Comparison of ENCODE assay signal across 22 cellular contexts in the genomic region with DNA sequence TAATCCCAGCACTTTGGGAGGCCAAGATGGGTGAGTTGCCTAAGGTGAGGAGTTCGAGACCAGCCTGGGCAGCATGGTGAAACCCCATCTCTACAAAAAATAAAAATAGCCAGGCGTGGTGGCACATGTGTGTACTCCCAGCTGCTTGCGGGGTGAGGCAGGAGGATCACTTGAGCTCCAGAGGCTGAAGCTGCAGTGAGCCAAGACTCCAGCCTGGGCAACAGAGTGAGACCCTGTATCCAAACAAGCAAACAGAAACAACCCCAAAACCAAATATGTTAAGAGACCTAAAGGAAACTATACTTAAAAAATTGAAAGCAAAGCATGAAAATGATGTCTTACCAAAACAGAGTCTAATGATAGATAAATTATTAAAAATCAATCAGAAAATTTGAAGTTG. TPM values are rescaled to one million over a fixed set of nuclear protein-coding genes. Genes with fewer than 3 reads are reported as not detected.
DNase-seq lines count a peak whose midpoint lies in the region; ATAC-seq and TF ChIP-seq lines count a peak whose summit lies in the region.
"Had no signal": no experiment of that assay in that cellular context is flagged by ENCODE, and none has a peak within 500 bp of the region (broad histone marks: within the 10 kb centered on the region; RNA-seq: fewer than 3 reads in every experiment).

No MANE protein-coding gene starts in this region.

- H3K79me2 ChIP-seq in OCI-LY1 (ENCODE audit: insufficient read depth, low read length) = no peaks in the 10 kb centered on the region

- WGBS in spleen, 5 donors = 75 to 96% (median 83%) methylated on average over 3 of the region's 3 CpGs

- H3K36me3 Mint-ChIP-seq in activated naive CD8-positive, alpha-beta T cell treated with anti-CD3 and anti-CD28 coated beads, Interleukin-2, amount 50 U/mL, for 24 hours (ENCODE audit: low read depth) = peaks cover 67% of the 10 kb centered on the region
- H3K36me3 Mint-ChIP-seq in activated naive CD8-positive, alpha-beta T cell treated with anti-CD3 and anti-CD28 coated beads for 36 hours = peaks cover 32% of the 10 kb centered on the region
- peaks cover 10% of the 10 kb centered on the region for H3K36me3 Mint-ChIP-seq in chondrocyte (ENCODE audit: low read depth)

- H3K4me3 ChIP-seq in OCI-LY1 (ENCODE audit: low read depth, low read length, poor library complexity, severe bottlenecking) = no peak overlapping the region
- H3K4me3 ChIP-seq in spleen = no peak overlapping the region
- H3K4me3 ChIP-seq: PC-9 had no signal

- no peaks in the 10 kb centered on the region for H3K9me3 Mint-ChIP-seq in activated naive CD8-positive, alpha-beta T cell treated with anti-CD3 and anti-CD28 coated beads, Interleukin-2, amount 50 U/mL, for 24 hours
- H3K9me3 Mint-ChIP-seq in activated naive CD8-positive, alpha-beta T cell treated with anti-CD3 and anti-CD28 coated beads for 36 hours = no peaks in the 10 kb centered on the region
- H3K9me3 Mint-ChIP-seq in chondrocyte (ENCODE audit: low read depth) = no peaks in the 10 kb centered on the region
- H3K9me3 Mint-ChIP-seq: CD4-positive, alpha-beta T cell had no signal

- TF ChIP-seq CTCF in OCI-LY1 (IDR thresholded peaks at IDR 0.05; ENCODE audit: low read length) = no peak
- TF ChIP-seq CTCF in chondrocyte (IDR thresholded peaks at IDR 0.05) = no peak
- no peak for TF ChIP-seq CTCF in spleen (IDR thresholded peaks at IDR 0.05 in 8 of 11, conservative IDR thresholded peaks at IDR 0.05 in 3 of 11)

- intact Hi-C loops in spleen (cut with DNase I; ENCODE audit: low total_unique reads) = no loop called here

- H4K20me1 ChIP-seq in OCI-LY1 (ENCODE audit: insufficient read depth, low read length) = no peaks in the 10 kb centered on the region

- H3K27me3 Mint-ChIP-seq in activated naive CD8-positive, alpha-beta T cell treated with anti-CD3 and anti-CD28 coated beads, Interleukin-2, amount 50 U/mL, for 24 hours = no peaks in the 10 kb centered on the region
- H3K27me3 Mint-ChIP-seq in activated naive CD8-positive, alpha-beta T cell treated with anti-CD3 and anti-CD28 coated beads for 36 hours = peaks cover 9% of the 10 kb centered on the region
- H3K27me3 Mint-ChIP-seq in chondrocyte (ENCODE audit: low read depth) = no peaks in the 10 kb centered on the region
- H3K27me3 Mint-ChIP-seq: CD4-positive, alpha-beta T cell had no signal

- TF ChIP-seq POLR2A in spleen (IDR thresholded peaks at IDR 0.05) = no peak

- no peak for DNase-seq in activated naive CD8-positive, alpha-beta T cell treated with anti-CD3 and anti-CD28 coated beads, Interleukin-2, amount 50 U/mL, for 24 hours
- DNase-seq in activated naive CD8-positive, alpha-beta T cell treated with anti-CD3 and anti-CD28 coated beads for 36 hours = no peak
- DNase-seq in chondrocyte (ENCODE audit: low spot score) (peak; percentile 14), spleen (no peak), hypothalamus (lab: John Stamatoyannopoulos, UW) (no peak), GM19238 (ENCODE audit: insufficient read length, low spot score) (no peak), OCI-M1 (lab: John Stamatoyannopoulos, UW) (no peak)
- DNase-seq: ACHN; Calu3; CD4-positive, alpha-beta T cell; DMS79; GOT3; KG1; NCI-H1092 treated with DMSO at 0.1 percent for 48 hours; NCI-H1694; NCI-H2107; NCI-H226; NCI-H526; PC-9 had no signal

- H3K9me3 ChIP-seq in OCI-LY1 (ENCODE audit: low read length) = no peaks in the 10 kb centered on the region
- no peaks in the 10 kb centered on the region for H3K9me3 ChIP-seq in spleen

- H3K4me1 Mint-ChIP-seq in activated naive CD8-positive, alpha-beta T cell treated with anti-CD3 and anti-CD28 coated beads, Interleukin-2, amount 50 U/mL, for 24 hours = peaks cover 13% of the 10 kb centered on the region
- peaks cover 23% of the 10 kb centered on the region for H3K4me1 Mint-ChIP-seq in activated naive CD8-positive, alpha-beta T cell treated with anti-CD3 and anti-CD28 coated beads for 36 hours
- peaks cover 7% of the 10 kb centered on the region for H3K4me1 Mint-ChIP-seq in chondrocyte (ENCODE audit: low read depth)

- H3F3A ChIP-seq in OCI-LY1 (ENCODE audit: insufficient read depth, low read length) = 0 out of 2 replicates have a peak, but pooled peaks cover 10% of the 10 kb centered on the region

- no peak overlapping the region for H2AFZ ChIP-seq in OCI-LY1 (ENCODE audit: low read length)
- H2AFZ ChIP-seq: PC-9 had no signal

- ATAC-seq in activated naive CD8-positive, alpha-beta T cell treated with anti-CD3 and anti-CD28 coated beads, Interleukin-2, amount 50 U/mL, for 24 hours = no peak
- ATAC-seq: Right ventricle myocardium inferior had no signal

- H3K4me3 Mint-ChIP-seq in activated naive CD8-positive, alpha-beta T cell treated with anti-CD3 and anti-CD28 coated beads, Interleukin-2, amount 50 U/mL, for 24 hours = no peak overlapping the region
- no peak overlapping the region for H3K4me3 Mint-ChIP-seq in activated naive CD8-positive, alpha-beta T cell treated with anti-CD3 and anti-CD28 coated beads for 36 hours
- H3K4me3 Mint-ChIP-seq in chondrocyte (ENCODE audit: unreplicated experiment) = no peak overlapping the region
- H3K4me3 Mint-ChIP-seq: CD4-positive, alpha-beta T cell had no signal

- H3K9ac ChIP-seq in OCI-LY1 (ENCODE audit: low read length) = no peak overlapping the region

- H3K9me2 ChIP-seq in OCI-LY1 (ENCODE audit: low read depth, low read length) = no peaks in the 10 kb centered on the region

- peak overlapping the region; percentile 48 for H3K27ac ChIP-seq in OCI-LY1 (ENCODE audit: low read depth, low read length, poor library complexity, severe bottlenecking)
- H3K27ac ChIP-seq in spleen = peak overlapping the region in 7 of 8 donors; percentile 24 to 82 (median 65)
- H3K27ac ChIP-seq: PC-9 had no signal

- peaks cover 18% of the 10 kb centered on the region for H3K4me1 ChIP-seq in OCI-LY1 (ENCODE audit: insufficient read depth, low read length, severe bottlenecking)
- peaks cover 0 to 72% (median 34%) of the 10 kb centered on the region in 6 donors for H3K4me1 ChIP-seq in spleen

- H3K36me3 ChIP-seq in OCI-LY1 (ENCODE audit: insufficient read depth, low read length) = peaks cover 74% of the 10 kb centered on the region
- peaks cover 0 to 100% (median 69%) of the 10 kb centered on the region in 6 donors for H3K36me3 ChIP-seq in spleen

- no peak overlapping the region for H3K4me2 ChIP-seq in OCI-LY1 (ENCODE audit: low read length)
- H3K4me2 ChIP-seq: PC-9 had no signal

- H3K27me3 ChIP-seq in OCI-LY1 (ENCODE audit: insufficient read depth, low read length) = no peaks in the 10 kb centered on the region
- H3K27me3 ChIP-seq in spleen (replicated peaks in 1 of 7) = no peaks in the 10 kb centered on the region

- H3K27ac Mint-ChIP-seq in activated naive CD8-positive, alpha-beta T cell treated with anti-CD3 and anti-CD28 coated beads, Interleukin-2, amount 50 U/mL, for 24 hours = peak overlapping the region; percentile 6
- no peak overlapping the region for H3K27ac Mint-ChIP-seq in activated naive CD8-positive, alpha-beta T cell treated with anti-CD3 and anti-CD28 coated beads for 36 hours
- no peak overlapping the region for H3K27ac Mint-ChIP-seq in chondrocyte (ENCODE audit: unreplicated experiment)

RNA-seq across cellular contexts. Expression of gene HNRNPAB, which starts 12.4 kb away (rescaled TPM):
- total RNA-seq in activated naive CD8-positive, alpha-beta T cell treated with anti-CD3 and anti-CD28 coated beads for 36 hours = 100 to 1,000 TPM; 599 to 600 TPM
- total RNA-seq in chondrocyte = 152 to 215 TPM (median 156 TPM) in 3 replicates
- 100 to 1,000 TPM in 4 of 7 donors, 10 to 100 TPM in 3; 55.9 to 136 (median 113) TPM for total RNA-seq in spleen
- 100 to 1,000 TPM in 2 of 3 donors, 10 to 100 TPM in 1; 88.2 to 144 (median 120) TPM for polyA plus RNA-seq in spleen

RNA-seq across cellular contexts. Expression of gene PHYKPL, which starts 15.8 kb away (rescaled TPM):
- 10 to 100 TPM; 47.4 to 54.8 TPM for total RNA-seq in activated naive CD8-positive, alpha-beta T cell treated with anti-CD3 and anti-CD28 coated beads for 36 hours
- total RNA-seq in chondrocyte (40.0 to 49.1 TPM (median 43.8 TPM) in 3 replicates), spleen (100 to 1,000 TPM in 6 of 7 donors, 10 to 100 TPM in 1; 91.8 to 209 (median 132) TPM)
- 10 to 100 TPM; 46.9 to 82.7 (median 74.5) TPM for polyA plus RNA-seq in spleen

RNA-seq across cellular contexts. Expression of gene GMCL2, which starts 29.6 kb away (rescaled TPM):
- total RNA-seq in activated naive CD8-positive, alpha-beta T cell treated with anti-CD3 and anti-CD28 coated beads for 36 hours = not detected
- total RNA-seq in chondrocyte (not detected in 3 replicates), spleen (not detected)
- polyA plus RNA-seq in spleen = under 1 TPM in 1 of 3 donors, not detected in 2; 0.03 TPM
- total RNA-seq: Calu3; CD4-positive, alpha-beta T cell; MCF 10A; PC-9; Right ventricle myocardium inferior had no signal
